Comparison of ENCODE assay signal across 17 cellular contexts in genomic region chr7:122290476-122290875, GRCh38. TPM values are rescaled to one million over a fixed set of nuclear protein-coding genes. Genes with fewer than 3 reads are reported as not detected.
A peak's percentile ranks its signal among the peaks of the same experiment; 100 is the strongest.
DNase-seq lines count a peak whose midpoint lies in the region; ATAC-seq and TF ChIP-seq lines count a peak whose summit lies in the region.
"Had no signal": no experiment of that assay in that cellular context is flagged by ENCODE, and none has a peak within 500 bp of the region (broad histone marks: within the 10 kb centered on the region; RNA-seq: fewer than 3 reads in every experiment).

No MANE protein-coding gene starts in this region.

- peak; percentile 26; the same call in 1 of the 2 replicates for TF ChIP-seq RAD21 in HCT116 (IDR thresholded peaks at IDR 0.05; ENCODE audit: low read depth)

- no TSS peak for BruUV-seq in HCT116 (replicated peaks; lab: Mats Ljungman, UMichigan)

- intact Hi-C loops in HCT116 (cut with micrococcal nuclease): no loop called here

- H3K4me1 Mint-ChIP-seq in glutamatergic neuron (ENCODE audit: low read depth, unreplicated experiment): no peaks in the 10 kb centered on the region
- H3K4me1 Mint-ChIP-seq: CD4-positive, CD25-positive, alpha-beta regulatory T cell had no signal

- no peaks in the 10 kb centered on the region for H3K36me3 ChIP-seq in HCT116 (ENCODE audit: control insufficient read depth in 1 of 2, insufficient read depth in 2 of 2, low read length in 2 of 2)
- no peaks in the 10 kb centered on the region for H3K36me3 ChIP-seq in OCI-LY3 (replicated peaks; ENCODE audit: low read depth, low read length)
- H3K36me3 ChIP-seq: BLaER1 treated with 17β-estradiol and CSF1 and Interleukin-3, amounts not matched to agents 10 nM and 100 nM; HAP-1 had no signal

- TF ChIP-seq CTCF in HCT116 (IDR thresholded peaks at IDR 0.05 in 2 of 3, conservative IDR thresholded peaks at IDR 0.05 in 1 of 3; ENCODE audit: borderline replicate concordance in 1 of 3, insufficient read depth in 1 of 3, low read depth in 2 of 3, low read length in 2 of 3): no peak
- TF ChIP-seq CTCF in OCI-LY3 (IDR thresholded peaks at IDR 0.05; ENCODE audit: low read depth, low read length): peak; percentile 17; the same call in 1 of the 2 replicates
- peak; percentile 5 for TF ChIP-seq CTCF in foreskin keratinocyte (conservative IDR thresholded peaks at IDR 0.05)
- TF ChIP-seq CTCF in glutamatergic neuron (IDR thresholded peaks at IDR 0.05; ENCODE audit: partially characterized antibody, unreplicated experiment): no peak

- no peak for TF ChIP-seq POLR2A in HCT116 (IDR thresholded peaks at IDR 0.05; ENCODE audit: borderline replicate concordance, extremely low read depth, insufficient read depth, insufficient read length)

- RAD21 ChIA-PET in HCT116 (lab: Charles Lee; ENCODE audit: low non-redundant PET in 1 of 2, low total read pairs in 2 of 2, uncharacterized antibody in 2 of 2, unreplicated experiment in 2 of 2): no interaction called here

- no peaks in the 10 kb centered on the region for H3K9me3 Mint-ChIP-seq in glutamatergic neuron (ENCODE audit: unreplicated experiment)

- H3K27ac Mint-ChIP-seq in glutamatergic neuron (ENCODE audit: unreplicated experiment): no peak overlapping the region
- H3K27ac Mint-ChIP-seq: CD4-positive, CD25-positive, alpha-beta regulatory T cell; GM23338 had no signal

- H3K4me3 Mint-ChIP-seq in glutamatergic neuron (ENCODE audit: unreplicated experiment): no peak overlapping the region
- H3K4me3 Mint-ChIP-seq: CD4-positive, CD25-positive, alpha-beta regulatory T cell; GM23338 had no signal

- H3K9me2 ChIP-seq in HCT116 (ENCODE audit: insufficient read depth): no peaks in the 10 kb centered on the region

- H3K9me3 ChIP-seq in HCT116 (ENCODE audit: control insufficient read depth in 1 of 2, insufficient read depth in 1 of 2, low read depth in 1 of 2, low read length in 2 of 2) (no peaks in the 10 kb centered on the region), OCI-LY3 (ENCODE audit: insufficient read depth, low read length) (0 out of 2 replicates have a peak, but pooled peaks cover 4% of the 10 kb centered on the region)
- H3K9me3 ChIP-seq: BLaER1 treated with 17β-estradiol and CSF1 and Interleukin-3, amounts not matched to agents 10 nM and 100 nM; HAP-1 had no signal

- CTCF ChIA-PET in HCT116 (lab: Charles Lee): no interaction called here

- H3K9ac ChIP-seq in HCT116 (ENCODE audit: low read length) (no peak overlapping the region), OCI-LY3 (ENCODE audit: low read length) (no peak overlapping the region)
- H3K9ac ChIP-seq: BLaER1 treated with 17β-estradiol and CSF1 and Interleukin-3, amounts not matched to agents 10 nM and 100 nM had no signal

- no peaks in the 10 kb centered on the region for H4K20me1 ChIP-seq in HCT116 (ENCODE audit: insufficient read depth)
- no peaks in the 10 kb centered on the region for H4K20me1 ChIP-seq in OCI-LY3 (ENCODE audit: insufficient read depth, low read length)
- H4K20me1 ChIP-seq: BLaER1 treated with 17β-estradiol and CSF1 and Interleukin-3, amounts not matched to agents 10 nM and 100 nM had no signal

- peak; percentile 23 for DNase-seq in DMS53 (lab: John Stamatoyannopoulos, UW)
- no peak for DNase-seq in DMS53 treated with DMSO at 0.1 percent for 48 hours (lab: John Stamatoyannopoulos, UW; ENCODE audit: unreplicated experiment)
- no peak for DNase-seq in HCT116 (ENCODE audit: low read depth, low spot score)
- no peak for DNase-seq in foreskin keratinocyte
- DNase-seq in NOMO-1 treated with DMSO at 0.1 percent for 48 hours (lab: John Stamatoyannopoulos, UW; ENCODE audit: unreplicated experiment): no peak
- no peak for DNase-seq in SK-N-DZ (ENCODE audit: low spot score)
- no peak for DNase-seq in glutamatergic neuron
- DNase-seq: AML-193; CD4-positive, CD25-positive, alpha-beta regulatory T cell; DND-41; GDM1; IMR-90 had no signal

- H3K36me3 Mint-ChIP-seq in glutamatergic neuron (ENCODE audit: unreplicated experiment): peaks cover 24% of the 10 kb centered on the region
- H3K36me3 Mint-ChIP-seq: CD4-positive, CD25-positive, alpha-beta regulatory T cell had no signal

- H2AFZ ChIP-seq in HCT116 (ENCODE audit: low read depth, low read length, poor library complexity, severe bottlenecking) (no peak overlapping the region), OCI-LY3 (ENCODE audit: low read depth, low read length) (no peak overlapping the region)
- H2AFZ ChIP-seq: GM23338 had no signal

- H3K4me3 ChIP-seq in HCT116 (replicated peaks in 1 of 2; ENCODE audit: low read depth in 1 of 2, low read length in 2 of 2) (no peak overlapping the region), OCI-LY3 (ENCODE audit: low read length) (no peak overlapping the region)
- H3K4me3 ChIP-seq: BLaER1 treated with 17β-estradiol and CSF1 and Interleukin-3, amounts not matched to agents 10 nM and 100 nM; GM23338; HAP-1 had no signal

- no peaks in the 10 kb centered on the region for H3K79me2 ChIP-seq in HCT116 (ENCODE audit: insufficient read depth, low read length)
- no peaks in the 10 kb centered on the region for H3K79me2 ChIP-seq in OCI-LY3 (ENCODE audit: low read length)

- no peaks in the 10 kb centered on the region for H3K27me3 Mint-ChIP-seq in glutamatergic neuron (ENCODE audit: unreplicated experiment)
- H3K27me3 Mint-ChIP-seq: CD4-positive, CD25-positive, alpha-beta regulatory T cell had no signal

- POLR2A ChIA-PET in HCT116 (lab: Charles Lee): no interaction called here

- H3K4me2 ChIP-seq in HCT116 (ENCODE audit: low read length) (no peak overlapping the region), OCI-LY3 (ENCODE audit: low read length) (no peak overlapping the region)
- H3K4me2 ChIP-seq: BLaER1 treated with 17β-estradiol and CSF1 and Interleukin-3, amounts not matched to agents 10 nM and 100 nM; GM23338 had no signal

- H3K27ac ChIP-seq in HCT116 (ENCODE audit: low read depth, low read length) (no peak overlapping the region), OCI-LY3 (ENCODE audit: low read length) (no peak overlapping the region), foreskin keratinocyte (no peak overlapping the region)
- H3K27ac ChIP-seq: 22Rv1; BLaER1 treated with 17β-estradiol and CSF1 and Interleukin-3, amounts not matched to agents 10 nM and 100 nM had no signal

- no peaks in the 10 kb centered on the region for H3K27me3 ChIP-seq in HCT116 (ENCODE audit: insufficient read depth, low read length)
- no peaks in the 10 kb centered on the region for H3K27me3 ChIP-seq in OCI-LY3 (ENCODE audit: low read depth, low read length)
- peaks cover 28% of the 10 kb centered on the region for H3K27me3 ChIP-seq in foreskin keratinocyte
- H3K27me3 ChIP-seq: BLaER1 treated with 17β-estradiol and CSF1 and Interleukin-3, amounts not matched to agents 10 nM and 100 nM had no signal

- H3K4me1 ChIP-seq in HCT116 (ENCODE audit: control insufficient read depth in 1 of 2, insufficient read depth in 2 of 2, low read length in 2 of 2) (no peaks in the 10 kb centered on the region), OCI-LY3 (ENCODE audit: low read length) (no peaks in the 10 kb centered on the region), foreskin keratinocyte (no peaks in the 10 kb centered on the region)
- H3K4me1 ChIP-seq: BLaER1 treated with 17β-estradiol and CSF1 and Interleukin-3, amounts not matched to agents 10 nM and 100 nM; HAP-1 had no signal

- ATAC-seq in HCT116: no peak
- no peak for ATAC-seq in foreskin keratinocyte
- ATAC-seq: GM23338 had no signal

TF ChIP-seq in HCT116, 20 proteins besides CTCF, POLR2A, EP300 and RAD21 (continues in another document):
- no peak for TF ChIP-seq ZFX (IDR thresholded peaks at IDR 0.05)
- TF ChIP-seq CEBPB (IDR thresholded peaks at IDR 0.05; ENCODE audit: low read depth): no peak
- TF ChIP-seq EGR1 (IDR thresholded peaks at IDR 0.05; ENCODE audit: low read depth): no peak
- TF ChIP-seq ATF3 (IDR thresholded peaks at IDR 0.05): no peak
- no peak for TF ChIP-seq FOSL1 (IDR thresholded peaks at IDR 0.05; ENCODE audit: low read depth)
- TF ChIP-seq EZH2phosphoT487 (IDR thresholded peaks at IDR 0.05; ENCODE audit: borderline replicate concordance): no peak
- TF ChIP-seq JUND (IDR thresholded peaks at IDR 0.05): no peak
- TF ChIP-seq YY1 (IDR thresholded peaks at IDR 0.05; ENCODE audit: extremely low read depth, insufficient replicate concordance, low read depth, low read length): no peak
- TF ChIP-seq ELF1 (IDR thresholded peaks at IDR 0.05; ENCODE audit: borderline replicate concordance, low read depth): no peak
- no peak for TF ChIP-seq ZNF274 (IDR thresholded peaks at IDR 0.05; ENCODE audit: low read depth, low read length)
- TF ChIP-seq ZBTB33 (IDR thresholded peaks at IDR 0.05; ENCODE audit: extremely low read depth, insufficient replicate concordance, low read length): no peak
- no peak for TF ChIP-seq TCF7L2 (IDR thresholded peaks at IDR 0.05; ENCODE audit: borderline replicate concordance, extremely low read depth, insufficient read depth, insufficient read length)
- no peak for TF ChIP-seq CBX3 (IDR thresholded peaks at IDR 0.05; ENCODE audit: low read depth)
- no peak for TF ChIP-seq SP1 (IDR thresholded peaks at IDR 0.05; ENCODE audit: low read depth)

RNA-seq across cellular contexts. Expression of gene FEZF1, which starts 14.1 kb away (rescaled TPM):
- 0.37 TPM for total RNA-seq in HCT116 (2021; ENCODE audit: unreplicated experiment)
- 0.49 and 0.74 TPM in 2 replicates for polyA plus RNA-seq in HCT116 (2012)
- total RNA-seq in foreskin keratinocyte: not detected in 2 replicates
- polyA plus RNA-seq in foreskin keratinocyte: not detected in 2 replicates
- polyA plus RNA-seq in SK-N-DZ (2014; cell fraction: cytosol; rRNA removed): not detected in 2 replicates
- not detected in 2 replicates for polyA plus RNA-seq in SK-N-DZ (2014; cell fraction: nucleus; rRNA removed)
- 12.7 TPM for total RNA-seq in glutamatergic neuron (ENCODE audit: unreplicated experiment)
- total RNA-seq: CD4-positive, CD25-positive, alpha-beta regulatory T cell; IMR-90 had no signal
- polyA plus RNA-seq: CD4-positive, CD25-positive, alpha-beta regulatory T cell; IMR-90 had no signal

Comparison
In these comparisons a context has a peak if more than half of its experiments do, and no peak if none do; other contexts are left out.
1. CTCF ChIP-seq: peak in OCI-LY3 (single experiment) and foreskin keratinocyte (single experiment); none in HCT116 (0 of 3) and glutamatergic neuron (single experiment).
2. RNA of gene FEZF1, which starts 14.1 kb away (total RNA-seq): 12.7 TPM in glutamatergic neuron (single experiment); 0.37 TPM in HCT116 (single experiment) and not detected in foreskin keratinocyte; every median in the first group is over 10 times any median in the second.